Comparison of ENCODE assay signal across 9 cellular contexts in genomic region chr9:136244776-136245193, GRCh38. TPM values are rescaled to one million over a fixed set of nuclear protein-coding genes. Genes with fewer than 3 reads are reported as not detected.
DNase-seq lines count a peak whose midpoint lies in the region; ATAC-seq, FAIRE-seq and TF ChIP-seq lines count a peak whose summit lies in the region.
"Had no signal": no experiment of that assay in that cellular context is flagged by ENCODE, and none has a peak within 500 bp of the region (broad histone marks: within the 10 kb centered on the region; RNA-seq: fewer than 3 reads in every experiment).

No MANE protein-coding gene starts in this region.

- no peak for TF ChIP-seq CTCF in A673 (conservative IDR thresholded peaks at IDR 0.05; ENCODE audit: low read depth, low read length)
- no peak for TF ChIP-seq CTCF in mammary epithelial cell (conservative IDR thresholded peaks at IDR 0.05 in 1 of 2, IDR thresholded peaks at IDR 0.05 in 1 of 2; ENCODE audit: extremely low read depth in 1 of 2, insufficient read depth in 1 of 2, low read depth in 1 of 2, low read length in 2 of 2)

- no peaks in the 10 kb centered on the region for H3K9me3 ChIP-seq in A673 (ENCODE audit: low read depth, low read length, poor library complexity, severe bottlenecking)
- H3K9me3 ChIP-seq in HUES48 (ENCODE audit: control insufficient read depth, insufficient read depth, low read length): no peaks in the 10 kb centered on the region
- no peaks in the 10 kb centered on the region for H3K9me3 ChIP-seq in mammary epithelial cell (replicated peaks; ENCODE audit: insufficient read depth, low read length)
- H3K9me3 ChIP-seq in mucosa of rectum (ENCODE audit: control insufficient read depth in 2 of 2, low read length in 2 of 2): no peaks in the 10 kb centered on the region

- H3K27ac ChIP-seq in A673 (ENCODE audit: low read depth, low read length, poor library complexity, severe bottlenecking) (peak overlapping the region; percentile 79), HUES48 (ENCODE audit: low read depth, low read length) (peak overlapping the region; percentile 64), mammary epithelial cell (ENCODE audit: insufficient read depth, low read depth, low read length) (peak overlapping the region; percentile 33), mucosa of rectum (ENCODE audit: low read depth in 2 of 2, low read length in 2 of 2) (peak overlapping the region in 1 of 2 donors; percentile 58)

- ATAC-seq in HG03354 (IDR thresholded peaks at IDR 0.05; ENCODE audit: poor library complexity, severe bottlenecking, unreplicated experiment): no peak

- CTCF ChIA-PET in A673 (lab: Charles Lee) (no interaction called here), mammary epithelial cell (lab: Charles Lee; ENCODE audit: low non-redundant PET) (no interaction called here)

- in situ Hi-C loops in mammary epithelial cell (cut with MboI; ENCODE audit: low sequenced_read_pairs in 2 of 2): no loop called here

- H4K20me1 ChIP-seq in mammary epithelial cell (ENCODE audit: insufficient read depth, low read length): peaks cover 2% of the 10 kb centered on the region

- POLR2A ChIA-PET in A673 (lab: Charles Lee; ENCODE audit: low non-redundant PET): no interaction called here

- peaks cover 12% of the 10 kb centered on the region for H3K4me1 ChIP-seq in A673 (ENCODE audit: insufficient read depth, low read length, poor library complexity, severe bottlenecking)
- H3K4me1 ChIP-seq in HUES48 (ENCODE audit: control insufficient read depth, insufficient read depth, low read length): peaks cover 35% of the 10 kb centered on the region
- H3K4me1 ChIP-seq in mammary epithelial cell (ENCODE audit: insufficient read depth, low read length): peaks cover 7% of the 10 kb centered on the region
- H3K4me1 ChIP-seq in mucosa of rectum (ENCODE audit: control insufficient read depth in 2 of 2, insufficient read depth in 2 of 2, low read length in 2 of 2): peaks cover 15 to 16% of the 10 kb centered on the region in 2 donors

- dilution Hi-C loops in mammary epithelial cell (cut with HindIII; ENCODE audit: low sequenced_read_pairs): loop anchor here (5.0 kb wide), 1 partner anchor 37 kb away; the partner anchor contains the start of gene LHX3

- 30% methylated on average over 5 of the region's 7 CpGs for WGBS in mammary epithelial cell (ENCODE audit: low coverage, missing lambda C conversion rate)

- H3K9ac ChIP-seq in HUES48 (ENCODE audit: low read depth, low read length): peak overlapping the region; percentile 61; the same call in 1 of the 2 replicates
- peak overlapping the region; percentile 33 for H3K9ac ChIP-seq in mammary epithelial cell (ENCODE audit: insufficient read depth, low read length)
- H3K9ac ChIP-seq in mucosa of rectum (ENCODE audit: low read depth in 1 of 2, low read length in 2 of 2): peak overlapping the region; percentile 41 to 72

- H3K36me3 ChIP-seq in A673 (ENCODE audit: insufficient read depth, low read length, poor library complexity, severe bottlenecking): no peaks in the 10 kb centered on the region
- no peaks in the 10 kb centered on the region for H3K36me3 ChIP-seq in HUES48 (ENCODE audit: control insufficient read depth, insufficient read depth, low read length)
- H3K36me3 ChIP-seq in mammary epithelial cell (ENCODE audit: insufficient read depth, low read length): no peaks in the 10 kb centered on the region
- H3K36me3 ChIP-seq in mucosa of rectum (ENCODE audit: control insufficient read depth in 2 of 2, insufficient read depth in 2 of 2, low read length in 2 of 2): no peaks in the 10 kb centered on the region

- H3K4me2 ChIP-seq in mammary epithelial cell (ENCODE audit: insufficient read depth, low read depth, low read length): peak overlapping the region; percentile 87

- intact Hi-C loops in A673 (cut with micrococcal nuclease; ENCODE audit: unreplicated experiment) (no loop called here), mammary epithelial cell (cut with micrococcal nuclease) (no loop called here)

- peaks cover 55% of the 10 kb centered on the region for H3K79me2 ChIP-seq in mammary epithelial cell (ENCODE audit: insufficient read depth, low read length)

- H3K4me3 ChIP-seq in A673 (ENCODE audit: low read depth, low read length, poor library complexity, severe bottlenecking) (peak overlapping the region; percentile 87), HUES48 (ENCODE audit: low read depth, low read length) (peak overlapping the region; percentile 86), mammary epithelial cell (replicated peaks in 1 of 3; ENCODE audit: insufficient read depth in 1 of 3, low read depth in 2 of 3, low read length in 3 of 3) (peak overlapping the region; percentile 72 to 81 (median 80)), mucosa of rectum (ENCODE audit: low read length in 2 of 2) (peak overlapping the region; percentile 73 to 82)

- BruUV-seq in A673 (replicated peaks; lab: Mats Ljungman, UMichigan) (TSS peak; percentile 58), mammary epithelial cell (replicated peaks; lab: Mats Ljungman, UMichigan) (no TSS peak)

- no peak for DNase-seq in A673 (ENCODE audit: low spot score)
- DNase-seq in mammary epithelial cell: peak; percentile 4
- DNase-seq in NCI-H2081 (lab: John Stamatoyannopoulos, UW): no peak
- no peak for DNase-seq in iPS-NIHi7 (ENCODE audit: extremely low spot score)
- DNase-seq in urothelium cell line (ENCODE audit: low spot score): no peak
- DNase-seq: NCI-H187 treated with DMSO at 0.1 percent for 48 hours had no signal

- peak overlapping the region; percentile 83 for H2AFZ ChIP-seq in mammary epithelial cell (ENCODE audit: low read depth, low read length)

- no peak for FAIRE-seq in urothelium cell line (lab: Jason Lieb, UNC)

- H3K27me3 ChIP-seq in A673 (replicated peaks; ENCODE audit: insufficient read depth, low read depth, low read length, poor library complexity) (no peaks in the 10 kb centered on the region), HUES48 (ENCODE audit: control insufficient read depth, insufficient read depth, low read length) (no peaks in the 10 kb centered on the region), mammary epithelial cell (ENCODE audit: insufficient read depth, low read length) (no peaks in the 10 kb centered on the region), mucosa of rectum (ENCODE audit: control insufficient read depth in 2 of 2, insufficient read depth in 2 of 2, low read length in 2 of 2) (peaks cover 2 to 9% of the 10 kb centered on the region in 2 donors)

RNA-seq across cellular contexts. Expression of gene QSOX2, which starts 0.8 kb away (rescaled TPM):
- 38.0 and 43.7 TPM in 2 replicates for total RNA-seq in A673 (2021)
- 10 to 100 TPM; 14.8 to 21.3 TPM for total RNA-seq in mammary epithelial cell
- polyA plus RNA-seq in mammary epithelial cell: 12.3 TPM
- polyA minus RNA-seq in mammary epithelial cell: 22.2 TPM

RNA-seq across cellular contexts. Expression of gene LHX3, which starts 39.9 kb away (rescaled TPM):
- 0.11 TPM in 1 of 2 replicates, not detected in the other for total RNA-seq in A673 (2021)
- not detected for total RNA-seq in mammary epithelial cell
- polyA plus RNA-seq in mammary epithelial cell: not detected
- not detected for polyA minus RNA-seq in mammary epithelial cell

RNA-seq across cellular contexts. Expression of gene CCDC187, which starts 59.1 kb away (rescaled TPM):
- total RNA-seq in A673 (2021) (not detected in 2 replicates), mammary epithelial cell (under 1 TPM in 1 of 2 donors, not detected in 1; 0.05 TPM)
- polyA plus RNA-seq in mammary epithelial cell: not detected
- polyA minus RNA-seq in mammary epithelial cell: not detected
